Comparison of ENCODE assay signal across 8 cellular contexts in genomic region chr11:107576497-107577086, GRCh38. TPM values are rescaled to one million over a fixed set of nuclear protein-coding genes. Genes with fewer than 3 reads are reported as not detected.
DNase-seq lines count a peak whose midpoint lies in the region; TF ChIP-seq lines count a peak whose summit lies in the region.

No MANE protein-coding gene starts in this region.

- peak overlapping the region; percentile 5; the same call in 1 of the 2 replicates for H2AFZ ChIP-seq in OCI-LY7 (ENCODE audit: low read length)

- peaks cover 6% of the 10 kb centered on the region for H3K27me3 Mint-ChIP-seq in activated T-helper 1 cell treated with anti-CD3 and anti-CD28 coated beads, Interleukin-12 subunit alpha, Interleukin-12 subunit beta, Interleukin-2, Interleukin-4 antibody, amounts not matched to agents 30 ng/mL and 10 ng/mL and 1 ng/mL, durations not matched to agents 14 hours and 24 hours and 36 hours (ENCODE audit: insufficient read depth)

- CTCF ChIA-PET in OCI-LY7 (lab: Charles Lee; ENCODE audit: unreplicated experiment): no interaction called here

- H3K4me3 ChIP-seq in DOHH2 (ENCODE audit: low read length) (no peak overlapping the region), OCI-LY7 (ENCODE audit: low read depth, low read length, poor library complexity, severe bottlenecking) (no peak overlapping the region), adrenal gland (no peak overlapping the region)

- H3K27me3 ChIP-seq in DOHH2 (ENCODE audit: control insufficient read depth, low read length): no peaks in the 10 kb centered on the region
- peaks cover 6% of the 10 kb centered on the region for H3K27me3 ChIP-seq in adrenal gland

- no peak for TF ChIP-seq POLR2A in adrenal gland (IDR thresholded peaks at IDR 0.05)

- H3K4me1 ChIP-seq in DOHH2 (ENCODE audit: control insufficient read depth, low read length) (no peaks in the 10 kb centered on the region), OCI-LY7 (ENCODE audit: insufficient read depth, low read length, poor library complexity, severe bottlenecking) (no peaks in the 10 kb centered on the region), adrenal gland (replicated peaks in 1 of 2) (no peaks in the 10 kb centered on the region)

- no peaks in the 10 kb centered on the region for H4K20me1 ChIP-seq in DOHH2 (ENCODE audit: control insufficient read depth, insufficient read depth, low read depth, low read length)
- no peaks in the 10 kb centered on the region for H4K20me1 ChIP-seq in OCI-LY7 (ENCODE audit: insufficient read depth, low read length)

- no peaks in the 10 kb centered on the region for H3K36me3 Mint-ChIP-seq in activated T-helper 1 cell treated with anti-CD3 and anti-CD28 coated beads, Interleukin-12 subunit alpha, Interleukin-12 subunit beta, Interleukin-2, Interleukin-4 antibody, amounts not matched to agents 30 ng/mL and 10 ng/mL and 1 ng/mL, durations not matched to agents 14 hours and 24 hours and 36 hours (ENCODE audit: low read depth)

- peaks cover 6% of the 10 kb centered on the region for H3K9me3 Mint-ChIP-seq in activated T-helper 1 cell treated with anti-CD3 and anti-CD28 coated beads, Interleukin-12 subunit alpha, Interleukin-12 subunit beta, Interleukin-2, Interleukin-4 antibody, amounts not matched to agents 30 ng/mL and 10 ng/mL and 1 ng/mL, durations not matched to agents 14 hours and 24 hours and 36 hours

- H3K9me3 ChIP-seq in DOHH2 (ENCODE audit: control insufficient read depth, insufficient read depth, low read length) (no peaks in the 10 kb centered on the region), OCI-LY7 (ENCODE audit: low read length) (no peaks in the 10 kb centered on the region), adrenal gland (replicated peaks in 1 of 3) (no peaks in the 10 kb centered on the region)

- no peaks in the 10 kb centered on the region for H3K9me2 ChIP-seq in DOHH2 (replicated peaks; ENCODE audit: control insufficient read depth, low read length)
- H3K9me2 ChIP-seq in OCI-LY7 (ENCODE audit: insufficient read depth, low read length): no peaks in the 10 kb centered on the region

- POLR2A ChIA-PET in OCI-LY7 (lab: Charles Lee): interaction anchor here (0.7 to 1.0 kb wide), 3 partner anchors 14 to 169 kb away, joined by 3 to 9 read pairs (median 3); no protein-coding TSS in a partner anchor

- BruUV-seq in OCI-LY7 (replicated peaks; lab: Mats Ljungman, UMichigan): no TSS peak

- no peaks in the 10 kb centered on the region for H3K79me2 ChIP-seq in DOHH2 (ENCODE audit: control insufficient read depth, low read length)
- H3K79me2 ChIP-seq in OCI-LY7 (ENCODE audit: insufficient read depth, low read depth, low read length): no peaks in the 10 kb centered on the region

- intact Hi-C loops in OCI-LY7 (cut with micrococcal nuclease; ENCODE audit: unreplicated experiment) (no loop called here), adrenal gland (cut with DNase I) (loop anchor here (5.0 kb wide), 1 partner anchor 111 kb away; no protein-coding TSS in a partner anchor)
- intact Hi-C loops in activated T-helper 1 cell treated with anti-CD3 and anti-CD28 coated beads, Interleukin-12 subunit alpha, Interleukin-12 subunit beta, Interleukin-2, Interleukin-4 antibody, amounts not matched to agents 30 ng/mL and 10 ng/mL and 1 ng/mL, durations not matched to agents 14 hours and 24 hours and 36 hours (cut with micrococcal nuclease): loop anchor here (1.0 to 2.0 kb wide), 7 partner anchors 11 to 1079 kb away; partner anchors contain the start of gene ALKBH8

- DNase-seq in HCEC 1CT (peak; percentile 47), OCI-LY7 (ENCODE audit: low spot score) (peak; percentile 63), adrenal gland (peak; percentile 43 to 79 (median 58)), hippocampal formation (lab: John Stamatoyannopoulos, UW) (peak; percentile 43 to 69), ecto neural progenitor cell (ENCODE audit: low spot score) (no peak)
- DNase-seq in stimulated activated CD4-positive, alpha-beta T cell treated with anti-CD3 and anti-CD28 coated beads, Interleukin-4, amount 100 ng/mL, for 4 hours: peak; percentile 38 to 48
- DNase-seq in activated T-helper 1 cell treated with anti-CD3 and anti-CD28 coated beads, Interleukin-12 subunit alpha, Interleukin-12 subunit beta, Interleukin-2, Interleukin-4 antibody, amounts not matched to agents 30 ng/mL and 10 ng/mL and 1 ng/mL, durations not matched to agents 14 hours and 24 hours and 36 hours (ENCODE audit: low spot score): no peak

- H3K4me1 Mint-ChIP-seq in activated T-helper 1 cell treated with anti-CD3 and anti-CD28 coated beads, Interleukin-12 subunit alpha, Interleukin-12 subunit beta, Interleukin-2, Interleukin-4 antibody, amounts not matched to agents 30 ng/mL and 10 ng/mL and 1 ng/mL, durations not matched to agents 14 hours and 24 hours and 36 hours (ENCODE audit: low read depth): no peaks in the 10 kb centered on the region

- H3F3A ChIP-seq in DOHH2 (ENCODE audit: control insufficient read depth, insufficient read depth): no peaks in the 10 kb centered on the region

- H3K27ac ChIP-seq in DOHH2 (ENCODE audit: low read depth, low read length) (no peak overlapping the region), OCI-LY7 (ENCODE audit: low read depth, low read length, poor library complexity, severe bottlenecking) (no peak overlapping the region), adrenal gland (no peak overlapping the region)

- WGBS in adrenal gland, 4 donors: 0% methylated on average over 1 of the region's 1 CpG

- H3K4me2 ChIP-seq in DOHH2 (ENCODE audit: low read length): no peak overlapping the region
- no peak overlapping the region for H3K4me2 ChIP-seq in OCI-LY7 (ENCODE audit: low read length)

- H3K36me3 ChIP-seq in DOHH2 (ENCODE audit: control insufficient read depth, low read length): no peaks in the 10 kb centered on the region
- no peaks in the 10 kb centered on the region for H3K36me3 ChIP-seq in OCI-LY7 (ENCODE audit: insufficient read depth, low read length)
- no peaks in the 10 kb centered on the region for H3K36me3 ChIP-seq in adrenal gland (replicated peaks in 1 of 2)

- TF ChIP-seq CTCF in DOHH2 (IDR thresholded peaks at IDR 0.05; ENCODE audit: low read depth, low read length, poor library complexity, severe bottlenecking): peak; percentile 69
- TF ChIP-seq CTCF in OCI-LY7 (conservative IDR thresholded peaks at IDR 0.05; ENCODE audit: low read length): peak; percentile 90
- TF ChIP-seq CTCF in adrenal gland (IDR thresholded peaks at IDR 0.05): peak; percentile 36 to 81 (median 70)

- no peak overlapping the region for H3K27ac Mint-ChIP-seq in activated T-helper 1 cell treated with anti-CD3 and anti-CD28 coated beads, Interleukin-12 subunit alpha, Interleukin-12 subunit beta, Interleukin-2, Interleukin-4 antibody, amounts not matched to agents 30 ng/mL and 10 ng/mL and 1 ng/mL, durations not matched to agents 14 hours and 24 hours and 36 hours

- H3K4me3 Mint-ChIP-seq in activated T-helper 1 cell treated with anti-CD3 and anti-CD28 coated beads, Interleukin-12 subunit alpha, Interleukin-12 subunit beta, Interleukin-2, Interleukin-4 antibody, amounts not matched to agents 30 ng/mL and 10 ng/mL and 1 ng/mL, durations not matched to agents 14 hours and 24 hours and 36 hours: no peak overlapping the region

RNA-seq across cellular contexts. Expression of gene ALKBH8, which starts 11.1 kb away (rescaled TPM):
- 12.2 and 21.3 TPM in 2 replicates for total RNA-seq in OCI-LY7 (2014; rRNA removed; shearing (Covaris generic))
- total RNA-seq in OCI-LY7 (2022): 16.8 and 20.0 TPM in 2 replicates
- total RNA-seq in adrenal gland: 1 to 10 TPM; 2.5 to 8.9 (median 5.5) TPM
- polyA plus RNA-seq in adrenal gland: 1 to 10 TPM; 2.5 to 9.5 (median 5.0) TPM
- 14.7 and 16.0 TPM in 2 replicates for total RNA-seq in activated T-helper 1 cell treated with anti-CD3 and anti-CD28 coated beads, Interleukin-12 subunit alpha, Interleukin-12 subunit beta, Interleukin-2, Interleukin-4 antibody, amounts not matched to agents 30 ng/mL and 10 ng/mL and 1 ng/mL, durations not matched to agents 14 hours and 24 hours and 36 hours

RNA-seq across cellular contexts. Expression of gene ELMOD1, which starts 14.4 kb away (rescaled TPM):
- total RNA-seq in OCI-LY7 (2014; rRNA removed; shearing (Covaris generic)): not detected in 2 replicates
- not detected in 2 replicates for total RNA-seq in OCI-LY7 (2022)
- 1 to 10 TPM in 3 of 8 donors, under 1 TPM in 3, not detected in 2; 0.23 to 8.5 (median 0.99) TPM for total RNA-seq in adrenal gland
- polyA plus RNA-seq in adrenal gland: under 1 TPM; 0.32 to 0.70 (median 0.64) TPM
- not detected in 2 replicates for total RNA-seq in activated T-helper 1 cell treated with anti-CD3 and anti-CD28 coated beads, Interleukin-12 subunit alpha, Interleukin-12 subunit beta, Interleukin-2, Interleukin-4 antibody, amounts not matched to agents 30 ng/mL and 10 ng/mL and 1 ng/mL, durations not matched to agents 14 hours and 24 hours and 36 hours

Comparison
In these comparisons a context has a peak if more than half of its experiments do, and no peak if none do; other contexts are left out.
1. DNase-seq: peak in HCEC 1CT (single experiment), OCI-LY7 (single experiment), adrenal gland (7 of 7), hippocampal formation (2 of 2) and stimulated activated CD4-positive, alpha-beta T cell treated with anti-CD3 and anti-CD28 coated beads, Interleukin-4, amount 100 ng/mL, for 4 hours (2 of 2); none in activated T-helper 1 cell treated with anti-CD3 and anti-CD28 coated beads, Interleukin-12 subunit alpha, Interleukin-12 subunit beta, Interleukin-2, Interleukin-4 antibody, amounts not matched to agents 30 ng/mL and 10 ng/mL and 1 ng/mL, durations not matched to agents 14 hours and 24 hours and 36 hours (single experiment) and ecto neural progenitor cell (single experiment).
2. Peak in every context shown above with its lines, with median percentiles within 50 percentile points of each other: CTCF ChIP-seq.